Comparison of ENCODE assay signal across 33 cellular contexts in genomic region chr10:125261491-125262186, GRCh38.
DNase-seq lines count a peak whose midpoint lies in the region; ATAC-seq, FAIRE-seq and TF ChIP-seq lines count a peak whose summit lies in the region.
"Had no signal": no experiment of that assay in that cellular context is flagged by ENCODE, and none has a peak within 500 bp of the region (broad histone marks: within the 10 kb centered on the region; RNA-seq: fewer than 3 reads in every experiment).

No MANE protein-coding gene starts in this region.

- no peaks in the 10 kb centered on the region for H3K36me3 ChIP-seq in kidney (ENCODE audit: control insufficient read depth in 1 of 2, insufficient read depth in 2 of 2, low read length in 2 of 2)
- H3K36me3 ChIP-seq: BLaER1 treated with 17β-estradiol and CSF1 and Interleukin-3, amounts not matched to agents 10 nM and 100 nM; SJSA1 had no signal

- H3K4me3 ChIP-seq in kidney (ENCODE audit: low read length in 2 of 2), result no peak overlapping the region
- H3K4me3 ChIP-seq: A549; BLaER1 treated with 17β-estradiol and CSF1 and Interleukin-3, amounts not matched to agents 10 nM and 100 nM; GM12878; SJSA1 had no signal

- TF ChIP-seq POLR2A in GM18505 (IDR thresholded peaks at IDR 0.05; ENCODE audit: borderline replicate concordance, extremely low read depth, insufficient read depth, insufficient read length), result no peak

- no peaks in the 10 kb centered on the region for H3K4me1 ChIP-seq in kidney (ENCODE audit: control insufficient read depth in 1 of 2, insufficient read depth in 1 of 2, low read depth in 1 of 2, low read length in 2 of 2)
- H3K4me1 ChIP-seq: BLaER1 treated with 17β-estradiol and CSF1 and Interleukin-3, amounts not matched to agents 10 nM and 100 nM had no signal

- no peak for TF ChIP-seq CTCF in osteocyte (IDR thresholded peaks at IDR 0.05)
- no peak for TF ChIP-seq CTCF in type B pancreatic cell (conservative IDR thresholded peaks at IDR 0.05)
- no peak for TF ChIP-seq CTCF in kidney (IDR thresholded peaks at IDR 0.05; ENCODE audit: borderline replicate concordance, extremely low read depth, insufficient read depth)

- no peak overlapping the region for H3K27ac ChIP-seq in kidney (ENCODE audit: low read depth in 2 of 2, low read length in 2 of 2)
- H3K27ac ChIP-seq: A549; BLaER1 treated with 17β-estradiol and CSF1 and Interleukin-3, amounts not matched to agents 10 nM and 100 nM; HL-60; KMS-11; SJSA1 had no signal

- no peak for DNase-seq in activated naive CD4-positive, alpha-beta T cell treated with Interleukin-2 at 50 U/mL for 16 hours
- peak; percentile 51 for DNase-seq in osteocyte (ENCODE audit: extremely low spot score, unreplicated experiment)
- peak; percentile 24 for DNase-seq in type B pancreatic cell (ENCODE audit: extremely low spot score, unreplicated experiment)
- DNase-seq in kidney, result no peak
- DNase-seq: AML-193; CD4-positive, alpha-beta T cell; COR-L47; DMS 273 treated with DMSO at 0.1 percent for 48 hours; DMS79; EL; GDM1; HCEC 1CT; NCI-H1048; NCI-H1417 treated with DMSO at 0.1 percent for 48 hours; NCI-H187; NCI-H2081 treated with DMSO at 0.1 percent for 48 hours; NCI-H2171; NCI-H226; NCI-H510A; NCI-H69; Right ventricle myocardium superior; RPMI8226 had no signal

- no peaks in the 10 kb centered on the region for H3K9me3 Mint-ChIP-seq in activated naive CD4-positive, alpha-beta T cell treated with anti-CD3 and anti-CD28 coated beads, Interleukin-2, amount 50 U/mL, for 24 hours
- peaks cover 4% of the 10 kb centered on the region for H3K9me3 Mint-ChIP-seq in activated T-helper 17 cell treated with anti-CD3 and anti-CD28 coated beads, Interleukin-2, amount 50 U/mL, for 72 hours
- H3K9me3 Mint-ChIP-seq in osteocyte (ENCODE audit: unreplicated experiment) (no peaks in the 10 kb centered on the region), type B pancreatic cell (no peaks in the 10 kb centered on the region)
- H3K9me3 Mint-ChIP-seq: CD4-positive, alpha-beta T cell had no signal

- no peaks in the 10 kb centered on the region for H3K27me3 Mint-ChIP-seq in activated naive CD4-positive, alpha-beta T cell treated with anti-CD3 and anti-CD28 coated beads, Interleukin-2, amount 50 U/mL, for 24 hours
- no peaks in the 10 kb centered on the region for H3K27me3 Mint-ChIP-seq in activated T-helper 17 cell treated with anti-CD3 and anti-CD28 coated beads, Interleukin-2, amount 50 U/mL, for 72 hours
- H3K27me3 Mint-ChIP-seq in osteocyte (ENCODE audit: unreplicated experiment) (peaks cover 3% of the 10 kb centered on the region), type B pancreatic cell (no peaks in the 10 kb centered on the region)
- H3K27me3 Mint-ChIP-seq: CD4-positive, alpha-beta T cell; IgD-negative memory B cell had no signal

- no peak overlapping the region for H3K9ac ChIP-seq in kidney (ENCODE audit: low read length in 2 of 2)
- H3K9ac ChIP-seq: BLaER1 treated with 17β-estradiol and CSF1 and Interleukin-3, amounts not matched to agents 10 nM and 100 nM; KMS-11 had no signal

- no peaks in the 10 kb centered on the region for H3K9me3 ChIP-seq in kidney (ENCODE audit: control insufficient read depth in 1 of 2, low read length in 2 of 2)
- H3K9me3 ChIP-seq: A549, SJSA1 had no signal

- no peak for FAIRE-seq in kidney (lab: Jason Lieb, UNC)
- FAIRE-seq: A549, GM12878, H1 had no signal

- intact Hi-C loops in kidney (cut with DNase I), result no loop called here

- no peak overlapping the region for H3K4me3 Mint-ChIP-seq in activated naive CD4-positive, alpha-beta T cell treated with anti-CD3 and anti-CD28 coated beads, Interleukin-2, amount 50 U/mL, for 24 hours
- no peak overlapping the region for H3K4me3 Mint-ChIP-seq in activated T-helper 17 cell treated with anti-CD3 and anti-CD28 coated beads, Interleukin-2, amount 50 U/mL, for 72 hours
- H3K4me3 Mint-ChIP-seq in osteocyte (ENCODE audit: unreplicated experiment) (no peak overlapping the region), type B pancreatic cell (no peak overlapping the region)
- H3K4me3 Mint-ChIP-seq: CD4-positive, alpha-beta T cell had no signal

- no peaks in the 10 kb centered on the region for H3K36me3 Mint-ChIP-seq in activated naive CD4-positive, alpha-beta T cell treated with anti-CD3 and anti-CD28 coated beads, Interleukin-2, amount 50 U/mL, for 24 hours
- H3K36me3 Mint-ChIP-seq in activated T-helper 17 cell treated with anti-CD3 and anti-CD28 coated beads, Interleukin-2, amount 50 U/mL, for 72 hours (ENCODE audit: low read depth), result no peaks in the 10 kb centered on the region
- H3K36me3 Mint-ChIP-seq in osteocyte (ENCODE audit: unreplicated experiment), result no peaks in the 10 kb centered on the region
- H3K36me3 Mint-ChIP-seq in type B pancreatic cell, result no peaks in the 10 kb centered on the region
- H3K36me3 Mint-ChIP-seq: IgD-negative memory B cell had no signal

- H3K27ac Mint-ChIP-seq in activated naive CD4-positive, alpha-beta T cell treated with anti-CD3 and anti-CD28 coated beads, Interleukin-2, amount 50 U/mL, for 24 hours, result peak overlapping the region; percentile 30
- H3K27ac Mint-ChIP-seq in activated T-helper 17 cell treated with anti-CD3 and anti-CD28 coated beads, Interleukin-2, amount 50 U/mL, for 72 hours, result no peak overlapping the region
- H3K27ac Mint-ChIP-seq in osteocyte (ENCODE audit: unreplicated experiment) (no peak overlapping the region), type B pancreatic cell (no peak overlapping the region)
- H3K27ac Mint-ChIP-seq: CD4-positive, alpha-beta T cell; IgD-negative memory B cell had no signal

- peak; percentile 74 for ATAC-seq in activated T-helper 17 cell treated with anti-CD3 and anti-CD28 coated beads, Interleukin-2, amount 50 U/mL, for 72 hours (replicated peaks)
- no peak for ATAC-seq in GM18505 (IDR thresholded peaks at IDR 0.05; ENCODE audit: unreplicated experiment)
- ATAC-seq: A549, GM12878 had no signal

- no peaks in the 10 kb centered on the region for H3K4me1 Mint-ChIP-seq in activated naive CD4-positive, alpha-beta T cell treated with anti-CD3 and anti-CD28 coated beads, Interleukin-2, amount 50 U/mL, for 24 hours
- no peaks in the 10 kb centered on the region for H3K4me1 Mint-ChIP-seq in activated T-helper 17 cell treated with anti-CD3 and anti-CD28 coated beads, Interleukin-2, amount 50 U/mL, for 72 hours
- no peaks in the 10 kb centered on the region for H3K4me1 Mint-ChIP-seq in osteocyte (ENCODE audit: unreplicated experiment)
- H3K4me1 Mint-ChIP-seq in type B pancreatic cell (ENCODE audit: unreplicated experiment), result peaks cover 4% of the 10 kb centered on the region
- H3K4me1 Mint-ChIP-seq: IgD-negative memory B cell had no signal

Comparison
In these comparisons a context has a peak if more than half of its experiments do, and no peak if none do; other contexts are left out.
1. DNase-seq: peak in osteocyte (single experiment) and type B pancreatic cell (single experiment); none in activated naive CD4-positive, alpha-beta T cell treated with Interleukin-2 at 50 U/mL for 16 hours (single experiment) and kidney (single experiment).